In the genomic region with DNA sequence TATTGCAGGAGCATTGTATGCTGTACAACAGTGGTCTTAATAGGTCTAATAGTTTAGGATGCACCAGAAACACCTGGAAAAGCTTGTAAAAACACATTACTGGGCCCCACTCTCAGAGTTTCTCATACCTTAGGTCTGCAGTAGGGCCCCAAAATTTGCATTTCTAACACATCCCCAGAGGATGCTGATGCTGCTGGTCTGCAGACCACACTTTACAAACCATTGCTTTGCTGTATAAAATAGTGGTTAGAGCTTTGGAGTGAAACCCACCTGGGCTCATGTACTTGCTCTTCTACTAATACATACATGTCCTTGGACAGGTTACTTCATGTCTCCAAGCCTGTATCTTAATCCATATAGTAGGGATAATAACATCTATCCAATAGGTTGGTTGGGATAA, we compare ENCODE assay signal across 6 cellular contexts.
"Had no signal": no experiment of that assay in that cellular context is flagged by ENCODE, and none has a peak within 500 bp of the region (broad histone marks: within the 10 kb centered on the region; RNA-seq: fewer than 3 reads in every experiment).

No MANE protein-coding gene starts in this region.

- ATAC-seq: HepG2 had no signal

- H3K4me3 ChIP-seq: GM23248 had no signal

- H2AFZ ChIP-seq: GM23248 had no signal

- DNase-seq: GM23248, H9, HCEC 1CT, KBM-7 had no signal

- H3K9ac ChIP-seq: GM23248, KMS-11 had no signal

- H3K4me2 ChIP-seq: KMS-11 had no signal

- H3K27ac ChIP-seq: GM23248, KMS-11 had no signal
